Comparison of ENCODE assay signal across 20 cellular contexts in genomic region chr17:21463204-21463661, GRCh38.
DNase-seq lines count a peak whose midpoint lies in the region; ATAC-seq and TF ChIP-seq lines count a peak whose summit lies in the region.
"Had no signal": no experiment of that assay in that cellular context is flagged by ENCODE, and none has a peak within 500 bp of the region (broad histone marks: within the 10 kb centered on the region; RNA-seq: fewer than 3 reads in every experiment).

No MANE protein-coding gene starts in this region.

- no peak overlapping the region for H3K4me2 ChIP-seq in mesendoderm (ENCODE audit: low read length)

- no peaks in the 10 kb centered on the region for H3K9me3 ChIP-seq in right cardiac atrium (ENCODE audit: control insufficient read depth, low read length)
- no peaks in the 10 kb centered on the region for H3K9me3 ChIP-seq in suprapubic skin
- H3K9me3 ChIP-seq in thyroid gland = no peaks in the 10 kb centered on the region
- H3K9me3 ChIP-seq: ascending aorta, colonic mucosa, esophagus muscularis mucosa, left lung, Peyer's patch had no signal

- no peaks in the 10 kb centered on the region for H3K9me3 Mint-ChIP-seq in activated naive CD8-positive, alpha-beta T cell treated with anti-CD3 and anti-CD28 coated beads, Interleukin-2, amount 10 ng/mL, durations not matched to agents 7 days and 5 days
- H3K9me3 Mint-ChIP-seq: activated T-helper 1 cell treated with anti-CD3 and anti-CD28 coated beads, Interleukin-12 subunit alpha, Interleukin-12 subunit beta, Interleukin-2, Interleukin-4 antibody, amounts not matched to agents 30 ng/mL and 10 ng/mL and 1 ng/mL, durations not matched to agents 14 hours and 24 hours and 36 hours had no signal

- no peaks in the 10 kb centered on the region for H3K27me3 ChIP-seq in right cardiac atrium (ENCODE audit: control insufficient read depth, insufficient read depth)
- H3K27me3 ChIP-seq in mesendoderm (ENCODE audit: insufficient read depth, low read length, poor library complexity) = no peaks in the 10 kb centered on the region
- H3K27me3 ChIP-seq in suprapubic skin = peaks cover 8% of the 10 kb centered on the region
- no peaks in the 10 kb centered on the region for H3K27me3 ChIP-seq in thyroid gland
- H3K27me3 ChIP-seq: ascending aorta, colonic mucosa, Peyer's patch had no signal

- POLR2A ChIA-PET in activated naive CD8-positive, alpha-beta T cell treated with anti-CD3 and anti-CD28 coated beads, Interleukin-2, amount 10 ng/mL, durations not matched to agents 7 days and 5 days (lab: Charles Lee) = no interaction called here

- H3K4ac ChIP-seq in mesendoderm (ENCODE audit: low read depth, low read length) = no peak overlapping the region

- peak overlapping the region; percentile 86 for H3K56ac ChIP-seq in mesendoderm (ENCODE audit: low read length)

- WGBS in right cardiac atrium = 32% methylated on average over 11 of the region's 11 CpGs
- no CpG with 5 or more reads among the region's 11 CpGs for WGBS in mesendoderm (ENCODE audit: extremely low coverage, insufficient coverage, low lambda C conversion rate)
- WGBS in suprapubic skin = 64% methylated on average over 10 of the region's 11 CpGs
- WGBS in thyroid gland, 2 donors = 74 to 79% methylated on average over 11 of the region's 11 CpGs

- no peaks in the 10 kb centered on the region for H3K79me1 ChIP-seq in mesendoderm (ENCODE audit: low read length)

- TF ChIP-seq POLR2A in suprapubic skin (IDR thresholded peaks at IDR 0.05) (no peak), thyroid gland (IDR thresholded peaks at IDR 0.05) (no peak)

- H3K4me3 ChIP-seq in right cardiac atrium (ENCODE audit: low read length) = no peak overlapping the region
- H3K4me3 ChIP-seq in mesendoderm (ENCODE audit: low read length) = no peak overlapping the region
- H3K4me3 ChIP-seq in suprapubic skin = peak overlapping the region; percentile 19
- H3K4me3 ChIP-seq in thyroid gland (replicated peaks in 1 of 3) = no peak overlapping the region
- H3K4me3 ChIP-seq: colonic mucosa, left lung, Peyer's patch, skin epidermis had no signal

- H2BK120ac ChIP-seq in mesendoderm (ENCODE audit: low read depth, low read length) = no peak overlapping the region

- peak overlapping the region; percentile 59 for H3K9ac ChIP-seq in mesendoderm (ENCODE audit: low read length)

- H4K8ac ChIP-seq in mesendoderm (ENCODE audit: low read depth, low read length) = no peak overlapping the region

- peak overlapping the region; percentile 88 for H3K18ac ChIP-seq in mesendoderm (ENCODE audit: low read length)

- H2BK5ac ChIP-seq in mesendoderm (ENCODE audit: low read length) = no peak overlapping the region

- no peaks in the 10 kb centered on the region for H3K36me3 Mint-ChIP-seq in activated naive CD8-positive, alpha-beta T cell treated with anti-CD3 and anti-CD28 coated beads, Interleukin-2, amount 10 ng/mL, durations not matched to agents 7 days and 5 days

- H2AK5ac ChIP-seq in mesendoderm (ENCODE audit: low read length) = no peak overlapping the region

- intact Hi-C loops in right cardiac atrium (cut with DNase I) = no loop called here
- intact Hi-C loops in left ventricle myocardium superior (cut with micrococcal nuclease) = no loop called here
- intact Hi-C loops in thyroid gland (cut with DNase I) = no loop called here

- H3K27ac ChIP-seq in right cardiac atrium (ENCODE audit: low read length) = no peak overlapping the region
- H3K27ac ChIP-seq in mesendoderm (ENCODE audit: low read depth, low read length) = no peak overlapping the region
- no peak overlapping the region for H3K27ac ChIP-seq in suprapubic skin
- H3K27ac ChIP-seq in thyroid gland = no peak overlapping the region
- H3K27ac ChIP-seq: ascending aorta, colonic mucosa, esophagus muscularis mucosa, HL-60, left lung, Peyer's patch, skin epidermis had no signal

- peak overlapping the region; percentile 42 for H3K4me3 Mint-ChIP-seq in activated naive CD8-positive, alpha-beta T cell treated with anti-CD3 and anti-CD28 coated beads, Interleukin-2, amount 10 ng/mL, durations not matched to agents 7 days and 5 days
- H3K4me3 Mint-ChIP-seq: activated T-helper 1 cell treated with anti-CD3 and anti-CD28 coated beads, Interleukin-12 subunit alpha, Interleukin-12 subunit beta, Interleukin-2, Interleukin-4 antibody, amounts not matched to agents 30 ng/mL and 10 ng/mL and 1 ng/mL, durations not matched to agents 14 hours and 24 hours and 36 hours had no signal

- H2BK15ac ChIP-seq in mesendoderm (replicated peaks; ENCODE audit: low read depth) = no peak overlapping the region

- ATAC-seq in right cardiac atrium (peak; percentile 17 to 37), left ventricle myocardium superior (no peak), GM19455 (IDR thresholded peaks at IDR 0.05; ENCODE audit: unreplicated experiment) (no peak), GM19397 (IDR thresholded peaks at IDR 0.05; ENCODE audit: unreplicated experiment) (no peak)
- peak; percentile 74 for ATAC-seq in activated naive CD8-positive, alpha-beta T cell treated with anti-CD3 and anti-CD28 coated beads, Interleukin-2, amount 10 ng/mL, durations not matched to agents 7 days and 5 days (ENCODE audit: low read depth)
- ATAC-seq: HCT116, left lung had no signal

- no peak for DNase-seq in right cardiac atrium
- DNase-seq in left ventricle myocardium superior = no peak
- DNase-seq in activated naive CD8-positive, alpha-beta T cell treated with anti-CD3 and anti-CD28 coated beads, Interleukin-2, amount 10 ng/mL, durations not matched to agents 7 days and 5 days = no peak
- no peak for DNase-seq in mesendoderm
- no peak for DNase-seq in suprapubic skin (ENCODE audit: low spot score in 2 of 2)
- no peak for DNase-seq in thyroid gland
- DNase-seq: colonic mucosa, DMS153, left lung, NCI-H187, Peyer's patch, SW 1271 had no signal

- H3K27ac Mint-ChIP-seq in activated naive CD8-positive, alpha-beta T cell treated with anti-CD3 and anti-CD28 coated beads, Interleukin-2, amount 10 ng/mL, durations not matched to agents 7 days and 5 days = peak overlapping the region; percentile 82
- H3K27ac Mint-ChIP-seq: activated T-helper 1 cell treated with anti-CD3 and anti-CD28 coated beads, Interleukin-12 subunit alpha, Interleukin-12 subunit beta, Interleukin-2, Interleukin-4 antibody, amounts not matched to agents 30 ng/mL and 10 ng/mL and 1 ng/mL, durations not matched to agents 14 hours and 24 hours and 36 hours had no signal

- TF ChIP-seq EP300 in suprapubic skin (IDR thresholded peaks at IDR 0.05) = no peak

- no peak overlapping the region for H3K23ac ChIP-seq in mesendoderm (ENCODE audit: low read length)

- H3K36me3 ChIP-seq in mesendoderm (ENCODE audit: control insufficient read depth, insufficient read depth, low read length) (no peaks in the 10 kb centered on the region), suprapubic skin (no peaks in the 10 kb centered on the region), thyroid gland (no peaks in the 10 kb centered on the region)
- H3K36me3 ChIP-seq: ascending aorta, colonic mucosa, esophagus muscularis mucosa, left lung, Peyer's patch had no signal

- no peak for TF ChIP-seq CTCF in suprapubic skin (IDR thresholded peaks at IDR 0.05)
- no peak for TF ChIP-seq CTCF in thyroid gland (IDR thresholded peaks at IDR 0.05)

- peaks cover 12% of the 10 kb centered on the region for H3K4me1 Mint-ChIP-seq in activated naive CD8-positive, alpha-beta T cell treated with anti-CD3 and anti-CD28 coated beads, Interleukin-2, amount 10 ng/mL, durations not matched to agents 7 days and 5 days

- H3K79me2 ChIP-seq in mesendoderm (ENCODE audit: control insufficient read depth, insufficient read depth, low read length) = no peaks in the 10 kb centered on the region

- H3K27me3 Mint-ChIP-seq in activated naive CD8-positive, alpha-beta T cell treated with anti-CD3 and anti-CD28 coated beads, Interleukin-2, amount 10 ng/mL, durations not matched to agents 7 days and 5 days = peaks cover 14% of the 10 kb centered on the region

- H3K4me1 ChIP-seq in right cardiac atrium (ENCODE audit: control insufficient read depth, insufficient read depth, low read length) (peaks cover 2% of the 10 kb centered on the region), mesendoderm (ENCODE audit: control insufficient read depth, low read depth, low read length) (peaks cover 2% of the 10 kb centered on the region), suprapubic skin (peaks cover 10% of the 10 kb centered on the region), thyroid gland (peaks cover 0 to 4% of the 10 kb centered on the region in 2 donors)
- H3K4me1 ChIP-seq: colonic mucosa had no signal

- H4K5ac ChIP-seq in mesendoderm (ENCODE audit: low read length) = no peak overlapping the region

Comparison
In these comparisons a context has a peak if more than half of its experiments do, and no peak if none do; other contexts are left out.
1. ATAC-seq: peak in right cardiac atrium (2 of 2) and activated naive CD8-positive, alpha-beta T cell treated with anti-CD3 and anti-CD28 coated beads, Interleukin-2, amount 10 ng/mL, durations not matched to agents 7 days and 5 days (single experiment); none in left ventricle myocardium superior (single experiment), GM19455 (single experiment) and GM19397 (single experiment).